In genomic region chr7:15561840-15562239, GRCh38 we compare ENCODE assay signal across 10 cellular contexts. TPM values are rescaled to one million over a fixed set of nuclear protein-coding genes. Genes with fewer than 3 reads are reported as not detected.
A peak's percentile ranks its signal among the peaks of the same experiment; 100 is the strongest.
DNase-seq lines count a peak whose midpoint lies in the region; ATAC-seq, FAIRE-seq and TF ChIP-seq lines count a peak whose summit lies in the region.
"Had no signal": no experiment of that assay in that cellular context is flagged by ENCODE, and none has a peak within 500 bp of the region (broad histone marks: within the 10 kb centered on the region; RNA-seq: fewer than 3 reads in every experiment).

AGMO (minus strand) TSS chr7:15562015.

- in situ Hi-C loops in astrocyte of the spinal cord (cut with HindIII; ENCODE audit: low sequenced_read_pairs), result no loop called here

- ATAC-seq in right cardiac atrium (peak; percentile 31 to 76), HG02870 (IDR thresholded peaks at IDR 0.05; ENCODE audit: unreplicated experiment) (no peak), GM18868 (IDR thresholded peaks at IDR 0.05; ENCODE audit: unreplicated experiment) (no peak), esophagus mucosa (no peak)

- H3K27me3 ChIP-seq in right cardiac atrium (ENCODE audit: control insufficient read depth, insufficient read depth) (no peaks in the 10 kb centered on the region), small intestine (ENCODE audit: control insufficient read depth in 2 of 2, insufficient read depth in 2 of 2, low read length in 2 of 2) (no peaks in the 10 kb centered on the region)

- H3K27ac ChIP-seq in right cardiac atrium (ENCODE audit: low read length), result peak within 1 kb of the TSS; percentile 61
- H3K27ac ChIP-seq in small intestine (ENCODE audit: low read depth in 1 of 2, low read length in 1 of 2), result peak within 1 kb of the TSS; percentile 61 to 84

- no peaks in the 10 kb centered on the region for H3K36me3 ChIP-seq in small intestine (ENCODE audit: control insufficient read depth in 2 of 2, insufficient read depth in 2 of 2, low read length in 2 of 2)

- no peaks in the 10 kb centered on the region for H3K4me1 ChIP-seq in right cardiac atrium (ENCODE audit: control insufficient read depth, insufficient read depth, low read length)
- no peaks in the 10 kb centered on the region for H3K4me1 ChIP-seq in small intestine (ENCODE audit: control insufficient read depth in 2 of 2, insufficient read depth in 1 of 2, low read depth in 1 of 2, low read length in 1 of 2)

- H3K9me3 ChIP-seq in right cardiac atrium (ENCODE audit: control insufficient read depth, low read length) (no peaks in the 10 kb centered on the region), small intestine (ENCODE audit: control insufficient read depth, low read depth) (no peaks in the 10 kb centered on the region)

- no peak for TF ChIP-seq CTCF in astrocyte of the spinal cord (IDR thresholded peaks at IDR 0.05; ENCODE audit: low read depth, low read length)

- FAIRE-seq in small intestine (lab: Jason Lieb, UNC), result no peak
- FAIRE-seq: TTC549 had no signal

- 52% methylated on average over 5 of the region's 5 CpGs for WGBS in right cardiac atrium
- WGBS in small intestine, 3 donors, result 13 to 50% (median 23%) methylated on average over 5 of the region's 5 CpGs

- H3K4me3 ChIP-seq in astrocyte of the spinal cord (ENCODE audit: low read depth, low read length), result no peak within 1 kb of the TSS
- peak within 1 kb of the TSS; percentile 47 for H3K4me3 ChIP-seq in right cardiac atrium (ENCODE audit: low read length)
- peak within 1 kb of the TSS in 1 of 2 donors; percentile 68 for H3K4me3 ChIP-seq in small intestine (ENCODE audit: low read depth in 1 of 2, low read length in 2 of 2)

- DNase-seq in LoVo (ENCODE audit: low spot score) (peak; percentile 75), astrocyte of the spinal cord (ENCODE audit: low read depth, low spot score) (peak; percentile 41), right cardiac atrium (peak; percentile 49 to 80 (median 79)), small intestine (peak; percentile 93), AG20443 (ENCODE audit: low spot score) (no peak)

- intact Hi-C loops in right cardiac atrium (cut with DNase I), result no loop called here

RNA-seq across cellular contexts. Expression of gene AGMO, which starts in this region (rescaled TPM):
- total RNA-seq in right cardiac atrium (under 1 TPM in 1 of 4 donors, not detected in 3; 0.15 TPM), esophagus mucosa (0.08 TPM)
- polyA plus RNA-seq in right cardiac atrium (0.29 TPM), small intestine (10 to 100 TPM in 2 of 3 donors, 1 to 10 TPM in 1; 2.6 to 23.0 (median 17.3) TPM)
- total RNA-seq: glomerular endothelial cell had no signal

Comparison
In these comparisons a context has a peak if more than half of its experiments do, and no peak if none do; other contexts are left out.
1. Peak in DNase-seq, ATAC-seq, H3K4me3 ChIP-seq and H3K27ac ChIP-seq in right cardiac atrium; RNA of the gene not detected or under 1 TPM.